1 cellular context compared by ENCODE assay signal in the genomic region with DNA sequence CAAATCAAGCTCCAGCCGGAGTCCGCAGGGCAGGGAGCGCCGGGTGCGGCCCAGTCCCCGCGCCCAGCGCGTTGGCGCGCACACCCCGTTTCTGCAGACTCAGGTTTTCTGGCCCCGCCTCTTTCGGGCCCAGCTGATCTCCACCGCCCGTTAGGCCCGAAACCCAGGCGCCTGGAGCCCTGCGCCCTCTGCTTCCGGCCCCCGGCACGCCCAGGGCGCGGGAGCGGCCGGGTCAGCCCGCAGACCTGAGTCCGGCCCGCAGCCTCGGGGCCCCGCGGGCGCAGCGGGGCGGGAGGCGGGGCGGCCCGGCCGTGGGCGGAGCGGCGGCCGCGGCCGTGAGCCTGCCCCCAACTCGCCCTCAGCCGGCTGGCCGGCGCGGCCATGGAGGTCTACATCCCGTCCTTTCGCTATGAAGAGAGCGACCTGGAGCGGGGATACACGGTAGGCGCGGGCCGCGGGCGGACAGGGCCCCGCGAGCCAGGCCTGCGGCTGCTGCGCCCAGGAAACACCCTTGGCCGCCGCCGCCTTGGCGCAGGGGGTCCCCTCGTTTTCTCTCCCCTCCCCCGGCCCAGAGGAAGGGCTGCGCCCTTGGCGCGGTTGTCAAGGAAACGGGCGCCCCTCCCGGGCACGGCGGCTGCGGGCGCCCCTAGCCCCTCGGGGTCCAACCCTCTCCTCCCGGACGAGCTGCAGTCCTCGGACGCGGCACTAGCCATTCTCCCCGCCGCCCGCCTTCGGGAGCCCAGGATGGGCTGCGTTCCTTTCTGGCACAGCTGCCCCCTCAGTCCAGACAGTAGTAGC.
TF ChIP-seq lines count a peak whose summit lies in the region.

A gene with protein sequence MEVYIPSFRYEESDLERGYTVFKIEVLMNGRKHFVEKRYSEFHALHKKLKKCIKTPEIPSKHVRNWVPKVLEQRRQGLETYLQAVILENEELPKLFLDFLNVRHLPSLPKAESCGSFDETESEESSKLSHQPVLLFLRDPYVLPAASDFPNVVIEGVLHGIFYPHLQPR (plus strand): TSS at position 361 of the 798 bp plus-strand sequence. CDS start 21 bp downstream, at position 382.

TF ChIP-seq in HEK293, 187 proteins besides CTCF, POLR2A, EP300 and RAD21 (continued from another document and continues in another):
- TF ChIP-seq HOXC10 (CRISPR knock-in tag; IDR thresholded peaks at IDR 0.05) (0 out of 2 replicates have a peak, but pooled peaks have one; percentile 53), GLIS2 (tag by site-specific recombination; IDR thresholded peaks at IDR 0.05) (peak; percentile 61), ZNF830 (tag by site-specific recombination; IDR thresholded peaks at IDR 0.05; ENCODE audit: low read depth) (no peak), ZSCAN30 (tag by site-specific recombination; IDR thresholded peaks at IDR 0.05) (peak; percentile 65), ZNF544 (tag by site-specific recombination; IDR thresholded peaks at IDR 0.05) (no peak), ZNF239 (tag by site-specific recombination; IDR thresholded peaks at IDR 0.05) (no peak), ZNF426 (tag by site-specific recombination; IDR thresholded peaks at IDR 0.05) (no peak), SP3 (tag by site-specific recombination; IDR thresholded peaks at IDR 0.05) (peak; percentile 76), ZNF121 (tag by site-specific recombination; IDR thresholded peaks at IDR 0.05) (no peak), ZNF776 (tag by site-specific recombination; IDR thresholded peaks at IDR 0.05; ENCODE audit: borderline replicate concordance) (no peak), KLF9 (tag by site-specific recombination; IDR thresholded peaks at IDR 0.05; ENCODE audit: low read depth) (peak; percentile 68), ZNF654 (tag by site-specific recombination; IDR thresholded peaks at IDR 0.05; ENCODE audit: low read depth) (no peak), RBAK (tag by site-specific recombination; IDR thresholded peaks at IDR 0.05) (no peak), SP2 (tag by site-specific recombination; IDR thresholded peaks at IDR 0.05) (peak; percentile 46), ZBTB17 (tag by site-specific recombination; IDR thresholded peaks at IDR 0.05) (peak; percentile 41; the same call in 1 of the 2 replicates), ZNF202 (tag by site-specific recombination; IDR thresholded peaks at IDR 0.05; ENCODE audit: borderline replicate concordance) (no peak), ZBTB8A (tag by site-specific recombination; IDR thresholded peaks at IDR 0.05) (peak; percentile 99), ZNF10 (tag by site-specific recombination; IDR thresholded peaks at IDR 0.05) (0 out of 2 replicates have a peak, but pooled peaks have one; percentile 10), OSR2 (tag by site-specific recombination; IDR thresholded peaks at IDR 0.05) (no peak), ZNF558 (tag by site-specific recombination; IDR thresholded peaks at IDR 0.05) (no peak), ZNF624 (tag by site-specific recombination; IDR thresholded peaks at IDR 0.05) (no peak), ZNF621 (tag by site-specific recombination; IDR thresholded peaks at IDR 0.05) (no peak), ZFP41 (tag by site-specific recombination; IDR thresholded peaks at IDR 0.05; ENCODE audit: borderline replicate concordance) (no peak), ZNF571 (tag by site-specific recombination; IDR thresholded peaks at IDR 0.05) (no peak), ZNF561 (tag by site-specific recombination; IDR thresholded peaks at IDR 0.05; ENCODE audit: borderline replicate concordance) (no peak), GLI4 (tag by site-specific recombination; IDR thresholded peaks at IDR 0.05) (no peak), ZFP3 (tag by site-specific recombination; IDR thresholded peaks at IDR 0.05; ENCODE audit: low read depth) (no peak), GLIS1 (tag by site-specific recombination; IDR thresholded peaks at IDR 0.05) (peak; percentile 4; the same call in 1 of the 2 replicates), EGR2 (tag by site-specific recombination; IDR thresholded peaks at IDR 0.05; ENCODE audit: low read depth) (no peak)
- TF ChIP-seq, protein P1, sequence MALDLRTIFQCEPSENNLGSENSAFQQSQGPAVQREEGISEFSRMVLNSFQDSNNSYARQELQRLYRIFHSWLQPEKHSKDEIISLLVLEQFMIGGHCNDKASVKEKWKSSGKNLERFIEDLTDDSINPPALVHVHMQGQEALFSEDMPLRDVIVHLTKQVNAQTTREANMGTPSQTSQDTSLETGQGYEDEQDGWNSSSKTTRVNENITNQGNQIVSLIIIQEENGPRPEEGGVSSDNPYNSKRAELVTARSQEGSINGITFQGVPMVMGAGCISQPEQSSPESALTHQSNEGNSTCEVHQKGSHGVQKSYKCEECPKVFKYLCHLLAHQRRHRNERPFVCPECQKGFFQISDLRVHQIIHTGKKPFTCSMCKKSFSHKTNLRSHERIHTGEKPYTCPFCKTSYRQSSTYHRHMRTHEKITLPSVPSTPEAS (tag by site-specific recombination; IDR thresholded peaks at IDR 0.05): no peak
- TF ChIP-seq, protein P2, sequence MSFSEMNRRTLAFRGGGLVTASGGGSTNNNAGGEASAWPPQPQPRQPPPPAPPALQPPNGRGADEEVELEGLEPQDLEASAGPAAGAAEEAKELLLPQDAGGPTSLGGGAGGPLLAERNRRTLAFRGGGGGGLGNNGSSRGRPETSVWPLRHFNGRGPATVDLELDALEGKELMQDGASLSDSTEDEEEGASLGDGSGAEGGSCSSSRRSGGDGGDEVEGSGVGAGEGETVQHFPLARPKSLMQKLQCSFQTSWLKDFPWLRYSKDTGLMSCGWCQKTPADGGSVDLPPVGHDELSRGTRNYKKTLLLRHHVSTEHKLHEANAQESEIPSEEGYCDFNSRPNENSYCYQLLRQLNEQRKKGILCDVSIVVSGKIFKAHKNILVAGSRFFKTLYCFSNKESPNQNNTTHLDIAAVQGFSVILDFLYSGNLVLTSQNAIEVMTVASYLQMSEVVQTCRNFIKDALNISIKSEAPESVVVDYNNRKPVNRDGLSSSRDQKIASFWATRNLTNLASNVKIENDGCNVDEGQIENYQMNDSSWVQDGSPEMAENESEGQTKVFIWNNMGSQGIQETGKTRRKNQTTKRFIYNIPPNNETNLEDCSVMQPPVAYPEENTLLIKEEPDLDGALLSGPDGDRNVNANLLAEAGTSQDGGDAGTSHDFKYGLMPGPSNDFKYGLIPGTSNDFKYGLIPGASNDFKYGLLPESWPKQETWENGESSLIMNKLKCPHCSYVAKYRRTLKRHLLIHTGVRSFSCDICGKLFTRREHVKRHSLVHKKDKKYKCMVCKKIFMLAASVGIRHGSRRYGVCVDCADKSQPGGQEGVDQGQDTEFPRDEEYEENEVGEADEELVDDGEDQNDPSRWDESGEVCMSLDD (tag by site-specific recombination; IDR thresholded peaks at IDR 0.05): peak; percentile 48; the same call in 1 of the 2 replicates
- TF ChIP-seq, protein P3, sequence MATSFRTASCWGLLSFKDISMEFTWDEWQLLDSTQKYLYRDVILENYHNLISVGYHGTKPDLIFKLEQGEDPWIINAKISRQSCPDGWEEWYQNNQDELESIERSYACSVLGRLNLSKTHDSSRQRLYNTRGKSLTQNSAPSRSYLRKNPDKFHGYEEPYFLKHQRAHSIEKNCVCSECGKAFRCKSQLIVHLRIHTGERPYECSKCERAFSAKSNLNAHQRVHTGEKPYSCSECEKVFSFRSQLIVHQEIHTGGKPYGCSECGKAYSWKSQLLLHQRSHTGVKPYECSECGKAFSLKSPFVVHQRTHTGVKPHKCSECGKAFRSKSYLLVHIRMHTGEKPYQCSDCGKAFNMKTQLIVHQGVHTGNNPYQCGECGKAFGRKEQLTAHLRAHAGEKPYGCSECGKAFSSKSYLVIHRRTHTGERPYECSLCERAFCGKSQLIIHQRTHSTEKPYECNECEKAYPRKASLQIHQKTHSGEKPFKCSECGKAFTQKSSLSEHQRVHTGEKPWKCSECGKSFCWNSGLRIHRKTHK (tag by site-specific recombination; IDR thresholded peaks at IDR 0.05): no peak
- TF ChIP-seq, protein P4, sequence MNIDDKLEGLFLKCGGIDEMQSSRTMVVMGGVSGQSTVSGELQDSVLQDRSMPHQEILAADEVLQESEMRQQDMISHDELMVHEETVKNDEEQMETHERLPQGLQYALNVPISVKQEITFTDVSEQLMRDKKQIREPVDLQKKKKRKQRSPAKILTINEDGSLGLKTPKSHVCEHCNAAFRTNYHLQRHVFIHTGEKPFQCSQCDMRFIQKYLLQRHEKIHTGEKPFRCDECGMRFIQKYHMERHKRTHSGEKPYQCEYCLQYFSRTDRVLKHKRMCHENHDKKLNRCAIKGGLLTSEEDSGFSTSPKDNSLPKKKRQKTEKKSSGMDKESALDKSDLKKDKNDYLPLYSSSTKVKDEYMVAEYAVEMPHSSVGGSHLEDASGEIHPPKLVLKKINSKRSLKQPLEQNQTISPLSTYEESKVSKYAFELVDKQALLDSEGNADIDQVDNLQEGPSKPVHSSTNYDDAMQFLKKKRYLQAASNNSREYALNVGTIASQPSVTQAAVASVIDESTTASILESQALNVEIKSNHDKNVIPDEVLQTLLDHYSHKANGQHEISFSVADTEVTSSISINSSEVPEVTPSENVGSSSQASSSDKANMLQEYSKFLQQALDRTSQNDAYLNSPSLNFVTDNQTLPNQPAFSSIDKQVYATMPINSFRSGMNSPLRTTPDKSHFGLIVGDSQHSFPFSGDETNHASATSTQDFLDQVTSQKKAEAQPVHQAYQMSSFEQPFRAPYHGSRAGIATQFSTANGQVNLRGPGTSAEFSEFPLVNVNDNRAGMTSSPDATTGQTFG (tag by site-specific recombination; IDR thresholded peaks at IDR 0.05; ENCODE audit: borderline replicate concordance): no peak
- TF ChIP-seq, protein P5, sequence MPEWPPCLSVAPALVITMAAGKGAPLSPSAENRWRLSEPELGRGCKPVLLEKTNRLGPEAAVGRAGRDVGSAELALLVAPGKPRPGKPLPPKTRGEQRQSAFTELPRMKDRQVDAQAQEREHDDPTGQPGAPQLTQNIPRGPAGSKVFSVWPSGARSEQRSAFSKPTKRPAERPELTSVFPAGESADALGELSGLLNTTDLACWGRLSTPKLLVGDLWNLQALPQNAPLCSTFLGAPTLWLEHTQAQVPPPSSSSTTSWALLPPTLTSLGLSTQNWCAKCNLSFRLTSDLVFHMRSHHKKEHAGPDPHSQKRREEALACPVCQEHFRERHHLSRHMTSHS (tag by site-specific recombination; IDR thresholded peaks at IDR 0.05): no peak
- TF ChIP-seq, protein P6, sequence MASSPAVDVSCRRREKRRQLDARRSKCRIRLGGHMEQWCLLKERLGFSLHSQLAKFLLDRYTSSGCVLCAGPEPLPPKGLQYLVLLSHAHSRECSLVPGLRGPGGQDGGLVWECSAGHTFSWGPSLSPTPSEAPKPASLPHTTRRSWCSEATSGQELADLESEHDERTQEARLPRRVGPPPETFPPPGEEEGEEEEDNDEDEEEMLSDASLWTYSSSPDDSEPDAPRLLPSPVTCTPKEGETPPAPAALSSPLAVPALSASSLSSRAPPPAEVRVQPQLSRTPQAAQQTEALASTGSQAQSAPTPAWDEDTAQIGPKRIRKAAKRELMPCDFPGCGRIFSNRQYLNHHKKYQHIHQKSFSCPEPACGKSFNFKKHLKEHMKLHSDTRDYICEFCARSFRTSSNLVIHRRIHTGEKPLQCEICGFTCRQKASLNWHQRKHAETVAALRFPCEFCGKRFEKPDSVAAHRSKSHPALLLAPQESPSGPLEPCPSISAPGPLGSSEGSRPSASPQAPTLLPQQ (tag by site-specific recombination; IDR thresholded peaks at IDR 0.05): 0 out of 2 replicates have a peak, but pooled peaks have one; percentile 22
- TF ChIP-seq, protein P7, sequence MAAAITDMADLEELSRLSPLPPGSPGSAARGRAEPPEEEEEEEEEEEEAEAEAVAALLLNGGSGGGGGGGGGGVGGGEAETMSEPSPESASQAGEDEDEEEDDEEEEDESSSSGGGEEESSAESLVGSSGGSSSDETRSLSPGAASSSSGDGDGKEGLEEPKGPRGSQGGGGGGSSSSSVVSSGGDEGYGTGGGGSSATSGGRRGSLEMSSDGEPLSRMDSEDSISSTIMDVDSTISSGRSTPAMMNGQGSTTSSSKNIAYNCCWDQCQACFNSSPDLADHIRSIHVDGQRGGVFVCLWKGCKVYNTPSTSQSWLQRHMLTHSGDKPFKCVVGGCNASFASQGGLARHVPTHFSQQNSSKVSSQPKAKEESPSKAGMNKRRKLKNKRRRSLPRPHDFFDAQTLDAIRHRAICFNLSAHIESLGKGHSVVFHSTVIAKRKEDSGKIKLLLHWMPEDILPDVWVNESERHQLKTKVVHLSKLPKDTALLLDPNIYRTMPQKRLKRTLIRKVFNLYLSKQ (tag by site-specific recombination; IDR thresholded peaks at IDR 0.05; ENCODE audit: borderline replicate concordance): no peak
- TF ChIP-seq, protein P8, sequence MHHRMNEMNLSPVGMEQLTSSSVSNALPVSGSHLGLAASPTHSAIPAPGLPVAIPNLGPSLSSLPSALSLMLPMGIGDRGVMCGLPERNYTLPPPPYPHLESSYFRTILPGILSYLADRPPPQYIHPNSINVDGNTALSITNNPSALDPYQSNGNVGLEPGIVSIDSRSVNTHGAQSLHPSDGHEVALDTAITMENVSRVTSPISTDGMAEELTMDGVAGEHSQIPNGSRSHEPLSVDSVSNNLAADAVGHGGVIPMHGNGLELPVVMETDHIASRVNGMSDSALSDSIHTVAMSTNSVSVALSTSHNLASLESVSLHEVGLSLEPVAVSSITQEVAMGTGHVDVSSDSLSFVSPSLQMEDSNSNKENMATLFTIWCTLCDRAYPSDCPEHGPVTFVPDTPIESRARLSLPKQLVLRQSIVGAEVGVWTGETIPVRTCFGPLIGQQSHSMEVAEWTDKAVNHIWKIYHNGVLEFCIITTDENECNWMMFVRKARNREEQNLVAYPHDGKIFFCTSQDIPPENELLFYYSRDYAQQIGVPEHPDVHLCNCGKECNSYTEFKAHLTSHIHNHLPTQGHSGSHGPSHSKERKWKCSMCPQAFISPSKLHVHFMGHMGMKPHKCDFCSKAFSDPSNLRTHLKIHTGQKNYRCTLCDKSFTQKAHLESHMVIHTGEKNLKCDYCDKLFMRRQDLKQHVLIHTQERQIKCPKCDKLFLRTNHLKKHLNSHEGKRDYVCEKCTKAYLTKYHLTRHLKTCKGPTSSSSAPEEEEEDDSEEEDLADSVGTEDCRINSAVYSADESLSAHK (tag by site-specific recombination; IDR thresholded peaks at IDR 0.05): no peak
- TF ChIP-seq, protein P9, sequence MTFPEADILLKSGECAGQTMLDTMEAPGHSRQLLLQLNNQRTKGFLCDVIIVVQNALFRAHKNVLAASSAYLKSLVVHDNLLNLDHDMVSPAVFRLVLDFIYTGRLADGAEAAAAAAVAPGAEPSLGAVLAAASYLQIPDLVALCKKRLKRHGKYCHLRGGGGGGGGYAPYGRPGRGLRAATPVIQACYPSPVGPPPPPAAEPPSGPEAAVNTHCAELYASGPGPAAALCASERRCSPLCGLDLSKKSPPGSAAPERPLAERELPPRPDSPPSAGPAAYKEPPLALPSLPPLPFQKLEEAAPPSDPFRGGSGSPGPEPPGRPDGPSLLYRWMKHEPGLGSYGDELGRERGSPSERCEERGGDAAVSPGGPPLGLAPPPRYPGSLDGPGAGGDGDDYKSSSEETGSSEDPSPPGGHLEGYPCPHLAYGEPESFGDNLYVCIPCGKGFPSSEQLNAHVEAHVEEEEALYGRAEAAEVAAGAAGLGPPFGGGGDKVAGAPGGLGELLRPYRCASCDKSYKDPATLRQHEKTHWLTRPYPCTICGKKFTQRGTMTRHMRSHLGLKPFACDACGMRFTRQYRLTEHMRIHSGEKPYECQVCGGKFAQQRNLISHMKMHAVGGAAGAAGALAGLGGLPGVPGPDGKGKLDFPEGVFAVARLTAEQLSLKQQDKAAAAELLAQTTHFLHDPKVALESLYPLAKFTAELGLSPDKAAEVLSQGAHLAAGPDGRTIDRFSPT (tag by site-specific recombination; IDR thresholded peaks at IDR 0.05): no peak
